14 cellular contexts compared by ENCODE assay signal in genomic region chr12:120928864-120929652, GRCh38. TPM values are rescaled to one million over a fixed set of nuclear protein-coding genes. Genes with fewer than 3 reads are reported as not detected.
DNase-seq lines count a peak whose midpoint lies in the region; ATAC-seq, FAIRE-seq and TF ChIP-seq lines count a peak whose summit lies in the region.
"Had no signal": no experiment of that assay in that cellular context is flagged by ENCODE, and none has a peak within 500 bp of the region (broad histone marks: within the 10 kb centered on the region; RNA-seq: fewer than 3 reads in every experiment).

No MANE protein-coding gene starts in this region.

- dilution Hi-C loops in endothelial cell of umbilical vein (cut with MboI; ENCODE audit: extremely low pct_ligation_motif_present, low sequenced_read_pairs) = no loop called here

- H3K27ac Mint-ChIP-seq in Calu3 (ENCODE audit: unreplicated experiment) = peak overlapping the region; percentile 79

- peak overlapping the region; percentile 42 for H2AFZ ChIP-seq in endothelial cell of umbilical vein (ENCODE audit: low read depth, low read length)

- H3K9ac ChIP-seq in endothelial cell of umbilical vein (replicated peaks; ENCODE audit: extremely low read depth, insufficient read depth, low read length) = no peak overlapping the region

- DNase-seq in Calu3 (peak; percentile 82), endothelial cell of umbilical vein (ENCODE audit: low read depth, low spot score) (no peak), mucosa of gallbladder (ENCODE audit: low spot score) (peak; percentile 25), NCI-H146 treated with DMSO at 0.1 percent for 48 hours (lab: John Stamatoyannopoulos, UW; ENCODE audit: unreplicated experiment) (no peak), superior temporal gyrus (ENCODE audit: extremely low spot score) (no peak)
- DNase-seq: activated CD8-positive, alpha-beta memory T cell treated with anti-CD3 and anti-CD28 coated beads, Interleukin-2, amount 50 U/mL, for 48 hours; NCI-H1092 had no signal

- FAIRE-seq in endothelial cell of umbilical vein (lab: Jason Lieb, UNC) = no peak

- H3K36me3 ChIP-seq in endothelial cell of umbilical vein (ENCODE audit: control insufficient read depth in 2 of 2, extremely low read depth in 1 of 2, insufficient read depth in 2 of 2, low read length in 2 of 2) = no peaks in the 10 kb centered on the region
- H3K36me3 ChIP-seq: thoracic aorta had no signal

- CTCF ChIA-PET in Calu3 (lab: Charles Lee) = interaction anchor here (0.6 kb wide), 1 partner anchor 66 kb away, joined by 3 read pairs; no protein-coding TSS in a partner anchor
- CTCF ChIA-PET in endothelial cell of umbilical vein (lab: Charles Lee) = no interaction called here

- H3K9me3 Mint-ChIP-seq in Calu3 (ENCODE audit: low read depth, unreplicated experiment) = no peaks in the 10 kb centered on the region

- no peaks in the 10 kb centered on the region for H3K9me3 ChIP-seq in endothelial cell of umbilical vein (replicated peaks; ENCODE audit: control insufficient read depth, insufficient read depth, low read length)
- H3K9me3 ChIP-seq: thoracic aorta had no signal

- TF ChIP-seq EP300 in Ishikawa (IDR thresholded peaks at IDR 0.05; ENCODE audit: borderline replicate concordance) = peak; percentile 60; the same call in 1 of the 2 replicates

- H3K9me1 ChIP-seq in endothelial cell of umbilical vein (replicated peaks; ENCODE audit: control insufficient read depth, extremely low read depth, insufficient read depth, low read length) = no peaks in the 10 kb centered on the region

- no peak for TF ChIP-seq POLR2A in endothelial cell of umbilical vein (IDR thresholded peaks at IDR 0.05; ENCODE audit: low read depth, low read length)

- ATAC-seq in HG02938 (IDR thresholded peaks at IDR 0.05; ENCODE audit: unreplicated experiment) (no peak), GM21360 (IDR thresholded peaks at IDR 0.05; ENCODE audit: unreplicated experiment) (no peak)

- no peak overlapping the region for H3K4me2 ChIP-seq in endothelial cell of umbilical vein (ENCODE audit: insufficient read depth, low read length)

- TF ChIP-seq RAD21 in Ishikawa (IDR thresholded peaks at IDR 0.05; ENCODE audit: low read depth) = no peak

- no peak overlapping the region for H3K27ac ChIP-seq in endothelial cell of umbilical vein (ENCODE audit: insufficient read depth, low read depth, low read length)
- H3K27ac ChIP-seq: C4-2B, thoracic aorta had no signal

- no peak for TF ChIP-seq CTCF in Calu3 (IDR thresholded peaks at IDR 0.05; ENCODE audit: unreplicated experiment)
- no peak for TF ChIP-seq CTCF in endothelial cell of umbilical vein (IDR thresholded peaks at IDR 0.05; ENCODE audit: extremely low read depth in 1 of 2, insufficient read depth in 1 of 2, low read depth in 1 of 2, low read length in 2 of 2)

- BruUV-seq in Calu3 (replicated peaks; lab: Mats Ljungman, UMichigan) (no TSS peak), endothelial cell of umbilical vein (replicated peaks; lab: Mats Ljungman, UMichigan) (no TSS peak)

- H3K4me3 ChIP-seq in endothelial cell of umbilical vein (replicated peaks in 1 of 3; ENCODE audit: insufficient read depth in 1 of 3, low read depth in 1 of 3, low read length in 3 of 3) = no peak overlapping the region
- H3K4me3 ChIP-seq: thoracic aorta had no signal

- peaks cover 9% of the 10 kb centered on the region for H3K4me1 Mint-ChIP-seq in Calu3 (ENCODE audit: low read depth, unreplicated experiment)

- H3K4me1 ChIP-seq in endothelial cell of umbilical vein (ENCODE audit: control insufficient read depth, extremely low read depth, insufficient read depth, low read length) = no peaks in the 10 kb centered on the region

- intact Hi-C loops in Calu3 (cut with micrococcal nuclease; ENCODE audit: unreplicated experiment) (no loop called here), endothelial cell of umbilical vein (cut with micrococcal nuclease) (no loop called here)

- no peaks in the 10 kb centered on the region for H3K79me2 ChIP-seq in endothelial cell of umbilical vein (ENCODE audit: control insufficient read depth, insufficient read depth, low read length)

- H3K27me3 ChIP-seq in endothelial cell of umbilical vein (ENCODE audit: control insufficient read depth in 2 of 2, insufficient read depth in 2 of 2, low read length in 2 of 2) = no peaks in the 10 kb centered on the region

- peaks cover 15% of the 10 kb centered on the region for H3K36me3 Mint-ChIP-seq in Calu3 (ENCODE audit: insufficient read depth, unreplicated experiment)

- H3K4me3 Mint-ChIP-seq in Calu3 (ENCODE audit: low read depth, unreplicated experiment) = peak overlapping the region; percentile 48

- H4K20me1 ChIP-seq in endothelial cell of umbilical vein (replicated peaks; ENCODE audit: control insufficient read depth, extremely low read depth, insufficient read depth, low read length) = no peaks in the 10 kb centered on the region

- POLR2A ChIA-PET in endothelial cell of umbilical vein (lab: Charles Lee) = no interaction called here

- H3K27me3 Mint-ChIP-seq in Calu3 (ENCODE audit: unreplicated experiment) = no peaks in the 10 kb centered on the region

TF ChIP-seq in Ishikawa, 13 proteins besides CTCF, POLR2A, EP300 and RAD21 (continues in another document):
- TF ChIP-seq TAF1 (IDR thresholded peaks at IDR 0.05; ENCODE audit: low read depth) (peak; percentile 53), NFIC (IDR thresholded peaks at IDR 0.05) (no peak), EGR1 (IDR thresholded peaks at IDR 0.05) (0 out of 2 replicates have a peak, but pooled peaks have one; percentile 12), ZBTB7A (IDR thresholded peaks at IDR 0.05; ENCODE audit: low read depth) (no peak; the same call in 1 of the 2 replicates), TCF12 (IDR thresholded peaks at IDR 0.05; ENCODE audit: low read depth) (peak; percentile 81)
- TF ChIP-seq, protein P1, sequence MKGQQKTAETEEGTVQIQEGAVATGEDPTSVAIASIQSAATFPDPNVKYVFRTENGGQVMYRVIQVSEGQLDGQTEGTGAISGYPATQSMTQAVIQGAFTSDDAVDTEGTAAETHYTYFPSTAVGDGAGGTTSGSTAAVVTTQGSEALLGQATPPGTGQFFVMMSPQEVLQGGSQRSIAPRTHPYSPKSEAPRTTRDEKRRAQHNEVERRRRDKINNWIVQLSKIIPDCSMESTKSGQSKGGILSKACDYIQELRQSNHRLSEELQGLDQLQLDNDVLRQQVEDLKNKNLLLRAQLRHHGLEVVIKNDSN (IDR thresholded peaks at IDR 0.05) = 0 out of 2 replicates have a peak, but pooled peaks have one; percentile 15
- TF ChIP-seq, protein P2, sequence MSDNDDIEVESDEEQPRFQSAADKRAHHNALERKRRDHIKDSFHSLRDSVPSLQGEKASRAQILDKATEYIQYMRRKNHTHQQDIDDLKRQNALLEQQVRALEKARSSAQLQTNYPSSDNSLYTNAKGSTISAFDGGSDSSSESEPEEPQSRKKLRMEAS (IDR thresholded peaks at IDR 0.05) = peak; percentile 50; the same call in 1 of the 2 replicates

TF ChIP-seq in endothelial cell of umbilical vein, 7 proteins besides CTCF, POLR2A, EP300 and RAD21:
- TF ChIP-seq FOS (IDR thresholded peaks at IDR 0.05; ENCODE audit: borderline replicate concordance, insufficient read depth, low read length) (no peak), MYC (IDR thresholded peaks at IDR 0.05; ENCODE audit: low read depth, low read length) (no peak), EZH2 (IDR thresholded peaks at IDR 0.05; ENCODE audit: borderline replicate concordance, low read depth, low read length, severe bottlenecking) (no peak), POLR2AphosphoS5 (IDR thresholded peaks at IDR 0.05; ENCODE audit: insufficient read depth, low read depth, low read length) (no peak), GATA2 (IDR thresholded peaks at IDR 0.05; ENCODE audit: insufficient read depth, insufficient read length, low read depth, low read length) (no peak), JUN (IDR thresholded peaks at IDR 0.05; ENCODE audit: borderline replicate concordance, insufficient read depth, insufficient read length, low read depth) (no peak)
- TF ChIP-seq, protein P2 (IDR thresholded peaks at IDR 0.05; ENCODE audit: insufficient read depth, insufficient read length) = no peak

RNA-seq across cellular contexts. Expression of gene SPPL3, which starts 24.9 kb away (rescaled TPM):
- total RNA-seq in Calu3 (2022) = 61.0 and 61.1 TPM in 2 replicates
- total RNA-seq in endothelial cell of umbilical vein = 38.2 and 53.0 TPM in 2 replicates
- polyA plus RNA-seq in endothelial cell of umbilical vein = 23.0 and 30.6 TPM in 2 replicates
- 19.4 and 19.5 TPM in 2 replicates for polyA plus RNA-seq in endothelial cell of umbilical vein (2011; cell fraction: cytosol; rRNA removed)
- polyA plus RNA-seq in endothelial cell of umbilical vein (2011; cell fraction: nucleus; rRNA removed) = 17.1 and 21.3 TPM in 2 replicates
- 26.3 and 32.2 TPM in 2 replicates for polyA plus RNA-seq in endothelial cell of umbilical vein (2012)
- polyA minus RNA-seq in endothelial cell of umbilical vein = 50.4 and 66.1 TPM in 2 replicates
- polyA minus RNA-seq in endothelial cell of umbilical vein (2011; cell fraction: cytosol; rRNA and poly(A)+ RNA removed) = 20.2 TPM
- 20.1 and 24.2 TPM in 2 replicates for polyA minus RNA-seq in endothelial cell of umbilical vein (2011; cell fraction: nucleus; rRNA and poly(A)+ RNA removed)
- 50.7 TPM for total RNA-seq in mucosa of gallbladder

RNA-seq across cellular contexts. Expression of gene HNF1A, which starts 49.3 kb away (rescaled TPM):
- total RNA-seq in Calu3 (2022) (8.4 and 10.0 TPM in 2 replicates), endothelial cell of umbilical vein (not detected in 2 replicates), mucosa of gallbladder (12.0 TPM)
- polyA plus RNA-seq in endothelial cell of umbilical vein = not detected in 2 replicates
- not detected in 2 replicates for polyA plus RNA-seq in endothelial cell of umbilical vein (2011; cell fraction: cytosol; rRNA removed)
- not detected in 2 replicates for polyA plus RNA-seq in endothelial cell of umbilical vein (2011; cell fraction: nucleus; rRNA removed)
- not detected in 2 replicates for polyA plus RNA-seq in endothelial cell of umbilical vein (2012)
- polyA minus RNA-seq in endothelial cell of umbilical vein = not detected in 2 replicates
- polyA minus RNA-seq in endothelial cell of umbilical vein (2011; cell fraction: cytosol; rRNA and poly(A)+ RNA removed) = not detected
- polyA minus RNA-seq in endothelial cell of umbilical vein (2011; cell fraction: nucleus; rRNA and poly(A)+ RNA removed) = not detected in 2 replicates
- total RNA-seq: aorta, omental fat pad had no signal

Comparison
In these comparisons a context has a peak if more than half of its experiments do, and no peak if none do; other contexts are left out.
1. DNase-seq: peak in Calu3 (single experiment) and mucosa of gallbladder (single experiment); none in endothelial cell of umbilical vein (single experiment), NCI-H146 treated with DMSO at 0.1 percent for 48 hours (single experiment) and superior temporal gyrus (single experiment).